In genomic region chr6:18429655-18430054, GRCh38 we compare ENCODE assay signal across 25 cellular contexts.
"Had no signal": no experiment of that assay in that cellular context is flagged by ENCODE, and none has a peak within 500 bp of the region (broad histone marks: within the 10 kb centered on the region; RNA-seq: fewer than 3 reads in every experiment).

No MANE protein-coding gene starts in this region.

- H3K9me3 ChIP-seq: left ventricle myocardium inferior, mucosa of descending colon, right atrium auricular region, right lobe of liver, stomach, testis, thyroid gland, transverse colon, upper lobe of left lung, vagina had no signal

- DNase-seq: hypothalamus; islet precursor cell; left ventricle myocardium inferior; midbrain; mucosa of descending colon; naive thymus-derived CD4-positive, alpha-beta T cell; nucleus accumbens; right lobe of liver; stimulated activated CD4-positive, alpha-beta T cell treated with anti-CD3 and anti-CD28 coated beads, Interleukin-12 subunit alpha, Interleukin-12 subunit beta, amount 100 ng/mL, for 4 hours; stimulated activated CD4-positive, alpha-beta T cell treated with anti-CD3 and anti-CD28 coated beads, Interleukin-15, amount 100 ng/mL, for 24 hours; stimulated activated CD4-positive, alpha-beta T cell treated with anti-CD3 and anti-CD28 coated beads, Interleukin-2, amount 100 ng/mL, for 24 hours; stimulated activated CD4-positive, alpha-beta T cell treated with anti-CD3 and anti-CD28 coated beads, Interleukin-4, amount 100 ng/mL, for 1 hour; stimulated activated naive B cell treated with anti-CD40 and anti-IgM and Interleukin-4, amounts not matched to agents 10 μg/mL and 1 μg/mL and 100 μg/mL, for 72 hours; stimulated activated naive CD8-positive, alpha-beta T cell treated with anti-CD3 and anti-CD28 coated beads, Interleukin-15, Interleukin-2, amounts not matched to agents 100 U/mL and 50 U/mL, for 24 hours; stomach; testis; thyroid gland; transverse colon; upper lobe of left lung had no signal

- H3K27ac ChIP-seq: left ventricle myocardium inferior, parathyroid adenoma, right atrium auricular region, right lobe of liver, skin epidermis, stomach, testis, transverse colon, vagina had no signal

- H3K36me3 ChIP-seq: right lobe of liver, thyroid gland, transverse colon, vagina had no signal

- H3K4me3 ChIP-seq: left ventricle myocardium inferior, lung, mucosa of descending colon, right atrium auricular region, right lobe of liver, skin epidermis, stomach, testis, thyroid gland, transverse colon, upper lobe of left lung, vagina had no signal

- H3K4me1 ChIP-seq: parathyroid adenoma, testis, transverse colon, vagina had no signal

- H3K79me2 ChIP-seq: parathyroid adenoma had no signal

- H2AFZ ChIP-seq: parathyroid adenoma had no signal

- H3K27me3 ChIP-seq: right atrium auricular region, right lobe of liver, stomach, testis, thyroid gland, transverse colon, upper lobe of left lung, vagina had no signal

- ATAC-seq: mucosa of descending colon; naive thymus-derived CD4-positive, alpha-beta T cell; natural killer cell treated with Interleukin-12 subunit alpha and Interleukin-12 subunit beta and Interleukin-15 and Interleukin-18, amount 100 ng/mL, for 72 hours; right lobe of liver; stimulated activated naive B cell treated with anti-CD40 and anti-IgM and Interleukin-4, amounts not matched to agents 10 μg/mL and 1 μg/mL and 100 μg/mL, for 72 hours; stimulated activated naive CD8-positive, alpha-beta T cell treated with anti-CD3 and anti-CD28 coated beads, Interleukin-15, Interleukin-2, amounts not matched to agents 100 U/mL and 50 U/mL, for 24 hours had no signal
